ENCODE assay signal across 9 cellular contexts in genomic region chr2:232668805-232669444, GRCh38. TPM values are rescaled to one million over a fixed set of nuclear protein-coding genes. Genes with fewer than 3 reads are reported as not detected.
DNase-seq lines count a peak whose midpoint lies in the region; ATAC-seq and TF ChIP-seq lines count a peak whose summit lies in the region.
"Had no signal": no experiment of that assay in that cellular context is flagged by ENCODE, and none has a peak within 500 bp of the region (broad histone marks: within the 10 kb centered on the region; RNA-seq: fewer than 3 reads in every experiment).

No MANE protein-coding gene starts in this region.

- WGBS in mesendoderm (ENCODE audit: extremely low coverage, insufficient coverage, low lambda C conversion rate), result no CpG with 5 or more reads among the region's 17 CpGs

- H3K27ac Mint-ChIP-seq in CD4-positive, alpha-beta T cell, result no peak overlapping the region
- H3K27ac Mint-ChIP-seq: activated B cell treated with CpG ODN at 0.5 μM for 24 hours had no signal

- H3K4me1 ChIP-seq in mesendoderm (ENCODE audit: control insufficient read depth, low read depth, low read length) (no peaks in the 10 kb centered on the region), SJCRH30 (no peaks in the 10 kb centered on the region)

- POLR2A ChIA-PET in CD4-positive, alpha-beta T cell (lab: Charles Lee), result no interaction called here

- no peak for TF ChIP-seq CTCF in C4-2B (conservative IDR thresholded peaks at IDR 0.05)
- no peak for TF ChIP-seq CTCF in CD4-positive, alpha-beta T cell (IDR thresholded peaks at IDR 0.05)

- intact Hi-C loops in CD4-positive, alpha-beta T cell (cut with DNase I, micrococcal nuclease), result no loop called here

- H3K4me3 ChIP-seq in mesendoderm (ENCODE audit: low read length) (no peak overlapping the region), SJCRH30 (no peak overlapping the region)

- H3K79me1 ChIP-seq in mesendoderm (ENCODE audit: low read length), result no peaks in the 10 kb centered on the region

- H3K27ac ChIP-seq in C4-2B (peak overlapping the region; percentile 69), mesendoderm (ENCODE audit: low read depth, low read length) (no peak overlapping the region), SJCRH30 (no peak overlapping the region)
- H3K27ac ChIP-seq in CD4-positive, alpha-beta T cell (ENCODE audit: low read depth, low read length), result no peak overlapping the region

- H2BK5ac ChIP-seq in mesendoderm (ENCODE audit: low read length), result no peak overlapping the region

- no peak overlapping the region for H4K8ac ChIP-seq in mesendoderm (ENCODE audit: low read depth, low read length)

- H3K4me1 Mint-ChIP-seq in CD4-positive, alpha-beta T cell (ENCODE audit: low read depth), result no peaks in the 10 kb centered on the region
- H3K4me1 Mint-ChIP-seq: activated B cell treated with CpG ODN at 0.5 μM for 24 hours had no signal

- H3K27me3 ChIP-seq in mesendoderm (ENCODE audit: insufficient read depth, low read length, poor library complexity), result no peaks in the 10 kb centered on the region
- no peaks in the 10 kb centered on the region for H3K27me3 ChIP-seq in SJCRH30
- no peaks in the 10 kb centered on the region for H3K27me3 ChIP-seq in CD4-positive, alpha-beta T cell (ENCODE audit: control insufficient read depth, insufficient read depth, low read length)

- no peaks in the 10 kb centered on the region for H3K9me3 Mint-ChIP-seq in CD4-positive, alpha-beta T cell
- H3K9me3 Mint-ChIP-seq: activated B cell treated with CpG ODN at 0.5 μM for 24 hours had no signal

- no peak overlapping the region for H3K4me2 ChIP-seq in mesendoderm (ENCODE audit: low read length)

- H2AK5ac ChIP-seq in mesendoderm (ENCODE audit: low read length), result no peak overlapping the region

- H3K56ac ChIP-seq in mesendoderm (ENCODE audit: low read length), result no peak overlapping the region

- no peaks in the 10 kb centered on the region for H3K27me3 Mint-ChIP-seq in CD4-positive, alpha-beta T cell

- no peak overlapping the region for H2BK120ac ChIP-seq in mesendoderm (ENCODE audit: low read depth, low read length)

- H3K4ac ChIP-seq in mesendoderm (ENCODE audit: low read depth, low read length), result no peak overlapping the region

- no peak overlapping the region for H2BK15ac ChIP-seq in mesendoderm (replicated peaks; ENCODE audit: low read depth)

- CTCF ChIA-PET in CD4-positive, alpha-beta T cell (lab: Charles Lee), result no interaction called here

- H3K36me3 ChIP-seq in mesendoderm (ENCODE audit: control insufficient read depth, insufficient read depth, low read length) (no peaks in the 10 kb centered on the region), SJCRH30 (peaks cover 2% of the 10 kb centered on the region)

- no peak overlapping the region for H3K18ac ChIP-seq in mesendoderm (ENCODE audit: low read length)

- H4K5ac ChIP-seq in mesendoderm (ENCODE audit: low read length), result no peak overlapping the region

- no peaks in the 10 kb centered on the region for H3K36me3 Mint-ChIP-seq in CD4-positive, alpha-beta T cell (ENCODE audit: low read depth)

- H3K9ac ChIP-seq in mesendoderm (ENCODE audit: low read length), result no peak overlapping the region

- no peaks in the 10 kb centered on the region for H3K79me2 ChIP-seq in mesendoderm (ENCODE audit: control insufficient read depth, insufficient read depth, low read length)

- DNase-seq in NCI-H2227 (lab: John Stamatoyannopoulos, UW; ENCODE audit: unreplicated experiment) (peak; percentile 35), dermis blood vessel endothelial cell (peak; percentile 50), mesendoderm (peak; percentile 50), SJCRH30 (no peak), germinal center (ENCODE audit: low spot score) (no peak)
- no peak for DNase-seq in CD4-positive, alpha-beta T cell
- DNase-seq: activated B cell treated with CpG ODN at 0.5 μM for 24 hours had no signal

- no peaks in the 10 kb centered on the region for H3K9me3 ChIP-seq in SJCRH30 (replicated peaks)
- H3K9me3 ChIP-seq in CD4-positive, alpha-beta T cell (ENCODE audit: control insufficient read depth, low read length), result no peaks in the 10 kb centered on the region

- no peak overlapping the region for H3K4me3 Mint-ChIP-seq in CD4-positive, alpha-beta T cell
- H3K4me3 Mint-ChIP-seq: activated B cell treated with CpG ODN at 0.5 μM for 24 hours had no signal

- H3K23ac ChIP-seq in mesendoderm (ENCODE audit: low read length), result no peak overlapping the region

- no peak for ATAC-seq in GM21723 (IDR thresholded peaks at IDR 0.05; ENCODE audit: unreplicated experiment)
- ATAC-seq in CD4-positive, alpha-beta T cell (ENCODE audit: poor library complexity), result no peak

RNA-seq across cellular contexts. Expression of gene GIGYF2, which starts 28.2 kb away (rescaled TPM):
- 54.4 and 57.2 TPM in 2 replicates for total RNA-seq in dermis blood vessel endothelial cell
- polyA plus RNA-seq in mesendoderm (2013, experiment 1 of 2), result 29.4 TPM
- polyA plus RNA-seq in mesendoderm (2013, experiment 2 of 2), result 30.9 TPM
- 79.5 and 97.2 TPM in 2 replicates for total RNA-seq in SJCRH30 (2014; rRNA removed; shearing (Covaris generic))
- total RNA-seq in CD4-positive, alpha-beta T cell, result 10 to 100 TPM; 52.5 to 55.5 TPM

RNA-seq across cellular contexts. Expression of gene EFHD1, which starts 35.5 kb away (rescaled TPM):
- total RNA-seq in dermis blood vessel endothelial cell, result 0.14 and 0.17 TPM in 2 replicates
- 3.3 TPM for polyA plus RNA-seq in mesendoderm (2013, experiment 1 of 2)
- 3.3 TPM for polyA plus RNA-seq in mesendoderm (2013, experiment 2 of 2)
- 18.7 and 20.7 TPM in 2 replicates for total RNA-seq in SJCRH30 (2014; rRNA removed; shearing (Covaris generic))
- total RNA-seq in CD4-positive, alpha-beta T cell, result not detected
- total RNA-seq: activated B cell treated with CpG ODN at 0.5 μM for 24 hours had no signal

Comparison
In these comparisons a context has a peak if more than half of its experiments do, and no peak if none do; other contexts are left out.
1. DNase-seq: peak in NCI-H2227 (single experiment), dermis blood vessel endothelial cell (single experiment) and mesendoderm (single experiment); none in SJCRH30 (0 of 2), CD4-positive, alpha-beta T cell (0 of 10) and germinal center (single experiment).
2. RNA of gene EFHD1, which starts 35.5 kb away (total RNA-seq): 18.7 to 20.7 TPM in SJCRH30; 0.14 to 0.17 TPM in dermis blood vessel endothelial cell and not detected in CD4-positive, alpha-beta T cell; every median in the first group is over 10 times any median in the second.